In genomic region chr1:151251656-151252470, GRCh38 we compare ENCODE assay signal across 1 cellular context.
TF ChIP-seq lines count a peak whose summit lies in the region.

No MANE protein-coding gene starts in this region.

TF ChIP-seq in K562, 482 proteins besides CTCF, POLR2A, EP300 and RAD21 (continued from another document):
- peak; percentile 85 for TF ChIP-seq PKNOX1 (IDR thresholded peaks at IDR 0.05)
- no peak for TF ChIP-seq SUPT5H (IDR thresholded peaks at IDR 0.05)
- no peak for TF ChIP-seq NR2C1 (IDR thresholded peaks at IDR 0.05)
- no peak for TF ChIP-seq NR2C1 (tag; IDR thresholded peaks at IDR 0.05)
- no peak for TF ChIP-seq ZNF140 (CRISPR knock-in tag; IDR thresholded peaks at IDR 0.05)
- TF ChIP-seq SFPQ (IDR thresholded peaks at IDR 0.05; ENCODE audit: low read depth, low read length): no peak
- no peak for TF ChIP-seq TFAM (CRISPR knock-in tag; conservative IDR thresholded peaks at IDR 0.05)
- no peak for TF ChIP-seq PHF21A (IDR thresholded peaks at IDR 0.05; ENCODE audit: borderline replicate concordance, low read depth)
TF ChIP-seq in K562: peak in this region for 14.
